In genomic region chr6:141562181-141562800, GRCh38 we compare ENCODE assay signal across 8 cellular contexts.
DNase-seq lines count a peak whose midpoint lies in the region; ATAC-seq and TF ChIP-seq lines count a peak whose summit lies in the region.

No MANE protein-coding gene starts in this region.

- no peaks in the 10 kb centered on the region for H3K79me2 ChIP-seq in HCT116 (ENCODE audit: insufficient read depth, low read length)

- POLR2A ChIA-PET in HCT116 (lab: Charles Lee): interaction anchor here (0.6 kb wide), 1 partner anchor 84 kb away, joined by 3 read pairs; no protein-coding TSS in a partner anchor

- H3K9me3 ChIP-seq in HCT116 (ENCODE audit: control insufficient read depth in 1 of 2, insufficient read depth in 1 of 2, low read depth in 1 of 2, low read length in 2 of 2): no peaks in the 10 kb centered on the region
- H3K9me3 ChIP-seq in iPS DF 6.9 (ENCODE audit: control insufficient read depth, insufficient read depth, low read length): no peaks in the 10 kb centered on the region

- H3K27ac ChIP-seq in HCT116 (ENCODE audit: low read depth, low read length): no peak overlapping the region
- H3K27ac ChIP-seq in iPS DF 6.9 (ENCODE audit: low read length): no peak overlapping the region

- H3K36me3 ChIP-seq in HCT116 (ENCODE audit: control insufficient read depth in 1 of 2, insufficient read depth in 2 of 2, low read length in 2 of 2): no peaks in the 10 kb centered on the region
- no peaks in the 10 kb centered on the region for H3K36me3 ChIP-seq in iPS DF 6.9 (ENCODE audit: control insufficient read depth, insufficient read depth, low read length)

- no peak for DNase-seq in HCT116 (ENCODE audit: low read depth, low spot score)
- peak; percentile 82 for DNase-seq in NCI-H146 treated with DMSO at 0.1 percent for 48 hours (lab: John Stamatoyannopoulos, UW; ENCODE audit: unreplicated experiment)
- no peak for DNase-seq in activated T-helper 2 cell treated with anti-CD3 and anti-CD28 coated beads, Interferon-gamma antibody, Interleukin-2, Interleukin-4, amounts not matched to agents 10 μg/mL and 5 μg/mL and 100 μg/mL, durations not matched to agents 14 hours and 24 hours and 36 hours (ENCODE audit: low spot score)
- DNase-seq in iPS DF 6.9 (ENCODE audit: low read depth, low spot score): peak; percentile 20
- DNase-seq in skeletal muscle cell (ENCODE audit: low read depth): no peak
- no peak for DNase-seq in cerebellar nuclear complex (lab: John Stamatoyannopoulos, UW)

- RAD21 ChIA-PET in HCT116 (lab: Charles Lee; ENCODE audit: low non-redundant PET in 1 of 2, low total read pairs in 2 of 2, uncharacterized antibody in 2 of 2, unreplicated experiment in 2 of 2): no interaction called here

- H3K27me3 ChIP-seq in HCT116 (ENCODE audit: insufficient read depth, low read length) (no peaks in the 10 kb centered on the region), iPS DF 6.9 (ENCODE audit: control insufficient read depth, insufficient read depth, low read length) (no peaks in the 10 kb centered on the region)

- peak overlapping the region; percentile 62 for H2AFZ ChIP-seq in HCT116 (ENCODE audit: low read depth, low read length, poor library complexity, severe bottlenecking)

- peaks cover 18% of the 10 kb centered on the region for H3K4me1 Mint-ChIP-seq in activated T-helper 2 cell treated with anti-CD3 and anti-CD28 coated beads, Interferon-gamma antibody, Interleukin-2, Interleukin-4, amounts not matched to agents 10 μg/mL and 5 μg/mL and 100 μg/mL, durations not matched to agents 14 hours and 24 hours and 36 hours (ENCODE audit: low read depth)

- no TSS peak for BruUV-seq in HCT116 (replicated peaks; lab: Mats Ljungman, UMichigan)

- no peaks in the 10 kb centered on the region for H3K9me3 Mint-ChIP-seq in activated T-helper 2 cell treated with anti-CD3 and anti-CD28 coated beads, Interferon-gamma antibody, Interleukin-2, Interleukin-4, amounts not matched to agents 10 μg/mL and 5 μg/mL and 100 μg/mL, durations not matched to agents 14 hours and 24 hours and 36 hours

- ATAC-seq in GM18502 (IDR thresholded peaks at IDR 0.05; ENCODE audit: poor library complexity, unreplicated experiment) (peak; percentile 40), HCT116 (no peak; the same call in 1 of the 2 replicates), GM18870 (IDR thresholded peaks at IDR 0.05; ENCODE audit: unreplicated experiment) (no peak)

- no peaks in the 10 kb centered on the region for H3K36me3 Mint-ChIP-seq in activated T-helper 2 cell treated with anti-CD3 and anti-CD28 coated beads, Interferon-gamma antibody, Interleukin-2, Interleukin-4, amounts not matched to agents 10 μg/mL and 5 μg/mL and 100 μg/mL, durations not matched to agents 14 hours and 24 hours and 36 hours (ENCODE audit: low read depth)

- H3K9ac ChIP-seq in HCT116 (ENCODE audit: low read length): no peak overlapping the region

- peak overlapping the region; percentile 48 for H3K27ac Mint-ChIP-seq in activated T-helper 2 cell treated with anti-CD3 and anti-CD28 coated beads, Interferon-gamma antibody, Interleukin-2, Interleukin-4, amounts not matched to agents 10 μg/mL and 5 μg/mL and 100 μg/mL, durations not matched to agents 14 hours and 24 hours and 36 hours

- TF ChIP-seq RAD21 in HCT116 (IDR thresholded peaks at IDR 0.05; ENCODE audit: low read depth): no peak

- TF ChIP-seq POLR2A in HCT116 (IDR thresholded peaks at IDR 0.05; ENCODE audit: borderline replicate concordance, extremely low read depth, insufficient read depth, insufficient read length): no peak

- H3K27me3 Mint-ChIP-seq in activated T-helper 2 cell treated with anti-CD3 and anti-CD28 coated beads, Interferon-gamma antibody, Interleukin-2, Interleukin-4, amounts not matched to agents 10 μg/mL and 5 μg/mL and 100 μg/mL, durations not matched to agents 14 hours and 24 hours and 36 hours (ENCODE audit: low read depth): peaks cover 13% of the 10 kb centered on the region

- no CpG with 5 or more reads among the region's 15 CpGs for WGBS in iPS DF 6.9 (ENCODE audit: insufficient coverage, insufficient read length)

- intact Hi-C loops in HCT116 (cut with micrococcal nuclease): loop anchor here (2.0 to 10.0 kb wide), 3 partner anchors 253 to 1681 kb away; no protein-coding TSS in a partner anchor
- intact Hi-C loops in activated T-helper 2 cell treated with anti-CD3 and anti-CD28 coated beads, Interferon-gamma antibody, Interleukin-2, Interleukin-4, amounts not matched to agents 10 μg/mL and 5 μg/mL and 100 μg/mL, durations not matched to agents 14 hours and 24 hours and 36 hours (cut with micrococcal nuclease): loop anchor here (1.0 to 5.0 kb wide), 3 partner anchors 80 to 255 kb away; no protein-coding TSS in a partner anchor

- no peak for TF ChIP-seq CTCF in HCT116 (IDR thresholded peaks at IDR 0.05 in 2 of 3, conservative IDR thresholded peaks at IDR 0.05 in 1 of 3; ENCODE audit: borderline replicate concordance in 1 of 3, insufficient read depth in 1 of 3, low read depth in 2 of 3, low read length in 2 of 3)

- no peaks in the 10 kb centered on the region for H4K20me1 ChIP-seq in HCT116 (ENCODE audit: insufficient read depth)

- no peaks in the 10 kb centered on the region for H3K9me2 ChIP-seq in HCT116 (ENCODE audit: insufficient read depth)

- H3K4me1 ChIP-seq in HCT116 (ENCODE audit: control insufficient read depth in 1 of 2, insufficient read depth in 2 of 2, low read length in 2 of 2) (peaks cover 0 to 3% of the 10 kb centered on the region in 2 experiments; a peak in 1 of 4 replicates), iPS DF 6.9 (ENCODE audit: control insufficient read depth, insufficient read depth, low read length) (no peaks in the 10 kb centered on the region)

- H3K4me3 ChIP-seq in HCT116 (replicated peaks in 1 of 2; ENCODE audit: low read depth in 1 of 2, low read length in 2 of 2): no peak overlapping the region
- no peak overlapping the region for H3K4me3 ChIP-seq in iPS DF 6.9 (ENCODE audit: low read length)
- H3K4me3 ChIP-seq in skeletal muscle cell (ENCODE audit: low read depth, low read length): peak overlapping the region; percentile 29

- CTCF ChIA-PET in HCT116 (lab: Charles Lee): interaction anchor here (1.2 to 1.4 kb wide), 2 partner anchors 12 to 253 kb away, joined by 3 to 4 read pairs; no protein-coding TSS in a partner anchor

- H3K4me3 Mint-ChIP-seq in activated T-helper 2 cell treated with anti-CD3 and anti-CD28 coated beads, Interferon-gamma antibody, Interleukin-2, Interleukin-4, amounts not matched to agents 10 μg/mL and 5 μg/mL and 100 μg/mL, durations not matched to agents 14 hours and 24 hours and 36 hours (ENCODE audit: low read depth): peak overlapping the region; percentile 59

- H3K4me2 ChIP-seq in HCT116 (ENCODE audit: low read length): no peak overlapping the region

TF ChIP-seq in HCT116, 20 proteins besides CTCF, POLR2A, EP300 and RAD21:
- no peak for TF ChIP-seq MAX (IDR thresholded peaks at IDR 0.05)
- no peak for TF ChIP-seq SP1 (IDR thresholded peaks at IDR 0.05; ENCODE audit: low read depth)
- no peak for TF ChIP-seq EGR1 (IDR thresholded peaks at IDR 0.05; ENCODE audit: low read depth)
- no peak for TF ChIP-seq SRF (IDR thresholded peaks at IDR 0.05; ENCODE audit: low read depth)
- TF ChIP-seq, protein P1, sequence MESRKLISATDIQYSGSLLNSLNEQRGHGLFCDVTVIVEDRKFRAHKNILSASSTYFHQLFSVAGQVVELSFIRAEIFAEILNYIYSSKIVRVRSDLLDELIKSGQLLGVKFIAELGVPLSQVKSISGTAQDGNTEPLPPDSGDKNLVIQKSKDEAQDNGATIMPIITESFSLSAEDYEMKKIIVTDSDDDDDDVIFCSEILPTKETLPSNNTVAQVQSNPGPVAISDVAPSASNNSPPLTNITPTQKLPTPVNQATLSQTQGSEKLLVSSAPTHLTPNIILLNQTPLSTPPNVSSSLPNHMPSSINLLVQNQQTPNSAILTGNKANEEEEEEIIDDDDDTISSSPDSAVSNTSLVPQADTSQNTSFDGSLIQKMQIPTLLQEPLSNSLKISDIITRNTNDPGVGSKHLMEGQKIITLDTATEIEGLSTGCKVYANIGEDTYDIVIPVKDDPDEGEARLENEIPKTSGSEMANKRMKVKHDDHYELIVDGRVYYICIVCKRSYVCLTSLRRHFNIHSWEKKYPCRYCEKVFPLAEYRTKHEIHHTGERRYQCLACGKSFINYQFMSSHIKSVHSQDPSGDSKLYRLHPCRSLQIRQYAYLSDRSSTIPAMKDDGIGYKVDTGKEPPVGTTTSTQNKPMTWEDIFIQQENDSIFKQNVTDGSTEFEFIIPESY (IDR thresholded peaks at IDR 0.05; ENCODE audit: extremely low read depth, insufficient replicate concordance, low read length): no peak
- TF ChIP-seq EZH2phosphoT487 (IDR thresholded peaks at IDR 0.05; ENCODE audit: borderline replicate concordance): no peak
- no peak for TF ChIP-seq POLR2AphosphoS5 (IDR thresholded peaks at IDR 0.05; ENCODE audit: low read depth, low read length)

Comparison
In these comparisons a context has a peak if more than half of its experiments do, and no peak if none do; other contexts are left out.
1. DNase-seq: peak in NCI-H146 treated with DMSO at 0.1 percent for 48 hours (single experiment) and iPS DF 6.9 (single experiment); none in HCT116 (single experiment), activated T-helper 2 cell treated with anti-CD3 and anti-CD28 coated beads, Interferon-gamma antibody, Interleukin-2, Interleukin-4, amounts not matched to agents 10 μg/mL and 5 μg/mL and 100 μg/mL, durations not matched to agents 14 hours and 24 hours and 36 hours (single experiment), skeletal muscle cell (single experiment) and cerebellar nuclear complex (0 of 2).